In genomic region chr10:111598433-111599059, GRCh38 we compare ENCODE assay signal across 8 cellular contexts.
A peak's percentile ranks its signal among the peaks of the same experiment; 100 is the strongest.
DNase-seq lines count a peak whose midpoint lies in the region; ATAC-seq lines count a peak whose summit lies in the region.

No MANE protein-coding gene starts in this region.

- DNase-seq in NCI-H2081 (lab: John Stamatoyannopoulos, UW), result peak; percentile 33 to 43
- no peak for DNase-seq in NCI-H2081 treated with DMSO at 0.1 percent for 48 hours (lab: John Stamatoyannopoulos, UW)
- DNase-seq in HT-29 (ENCODE audit: low spot score), result peak; percentile 63
- peak in 4 of 5 donors; percentile 4 to 45 (median 28) for DNase-seq in T-helper 1 cell
- peak; percentile 26 for DNase-seq in central memory CD4-positive, alpha-beta T cell
- DNase-seq in left lobe of liver (ENCODE audit: low spot score), result peak; percentile 64
- DNase-seq in stimulated activated CD4-positive, alpha-beta T cell treated with anti-CD3 and anti-CD28 coated beads, TNF-alpha, amount 100 ng/mL, for 48 hours (ENCODE audit: low read depth in 3 of 3), result peak; percentile 6 to 17 (median 12)

- ATAC-seq in GM21529 (IDR thresholded peaks at IDR 0.05; ENCODE audit: unreplicated experiment) (peak; percentile 96), left lobe of liver (peak; percentile 99)
